In the genomic region with DNA sequence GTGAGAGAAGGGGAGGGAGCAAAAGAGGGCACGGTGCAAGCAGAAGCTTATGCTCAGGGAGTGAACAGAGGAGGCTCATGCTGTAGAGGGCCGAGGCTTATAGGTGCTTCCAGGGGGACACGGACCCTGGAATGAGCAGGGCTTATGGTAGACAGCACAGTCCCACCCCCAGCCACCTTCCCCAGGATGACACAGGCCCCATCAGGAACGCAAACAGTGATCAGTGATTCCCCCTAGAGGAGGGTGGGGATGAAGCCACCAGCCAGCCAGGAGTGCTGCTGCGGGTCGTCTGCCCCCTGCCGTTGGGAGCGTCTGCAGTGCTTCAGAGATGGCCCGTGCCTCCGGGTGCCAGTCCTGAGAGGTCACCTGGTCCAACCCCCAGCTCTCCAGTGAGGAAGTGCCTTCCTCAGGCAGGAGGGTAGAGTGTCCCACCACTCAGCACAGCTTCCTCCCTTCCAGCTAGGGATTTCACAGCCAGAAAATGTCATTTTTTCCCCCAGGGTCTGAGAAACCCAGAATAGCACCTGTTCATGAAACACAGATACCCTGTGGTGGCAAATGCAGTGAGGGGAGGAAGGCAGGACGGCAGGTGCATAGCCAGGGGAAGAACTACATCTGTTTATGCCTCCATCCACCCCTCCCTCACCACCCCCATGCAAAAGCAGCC, we compare ENCODE assay signal across 9 cellular contexts.
DNase-seq lines count a peak whose midpoint lies in the region; ATAC-seq, FAIRE-seq and TF ChIP-seq lines count a peak whose summit lies in the region.
"Had no signal": no experiment of that assay in that cellular context is flagged by ENCODE, and none has a peak within 500 bp of the region (broad histone marks: within the 10 kb centered on the region; RNA-seq: fewer than 3 reads in every experiment).

No MANE protein-coding gene starts in this region.

- no peak overlapping the region for H3K14ac ChIP-seq in H1 (ENCODE audit: insufficient read length)

- H3K4me2 ChIP-seq in H1 (ENCODE audit: insufficient read depth in 1 of 2, low read depth in 2 of 2, low read length in 2 of 2), result peak overlapping the region in 1 of 2 experiments; percentile 53; a peak in 2 of 4 replicates

- intact Hi-C loops in testis (cut with DNase I; ENCODE audit: low total_unique reads), result no loop called here

- POLR2A ChIA-PET in activated CD4-positive, alpha-beta T cell treated with anti-CD3 and anti-CD28 coated beads, Interleukin-2, amount 10 ng/mL, durations not matched to agents 7 days and 5 days (lab: Charles Lee), result no interaction called here
- POLR2A ChIA-PET in H1 (lab: Charles Lee; ENCODE audit: partially characterized antibody), result interaction anchor here (1.0 to 1.9 kb wide), 5 partner anchors 9 to 36 kb away, joined by 3 to 9 read pairs (median 6); no protein-coding TSS in a partner anchor

- no peak overlapping the region for H3K4ac ChIP-seq in H1 (replicated peaks; ENCODE audit: insufficient read length, low read depth, low read length)

- no peaks in the 10 kb centered on the region for H3K23me2 ChIP-seq in H1 (ENCODE audit: low read depth, low read length)

- H2BK15ac ChIP-seq in H1 (ENCODE audit: low read length), result peak overlapping the region; percentile 76; the same call in 1 of the 2 replicates

- DNase-seq in DMS114 treated with DMSO at 0.1 percent for 48 hours (lab: John Stamatoyannopoulos, UW; ENCODE audit: unreplicated experiment) (peak; percentile 53), NCI-H460 (ENCODE audit: extremely low read depth, low read depth) (peak; percentile 58), H1 (ENCODE audit: low read depth in 1 of 2, low spot score in 2 of 2) (peak; percentile 70 to 89), myocyte (ENCODE audit: low read depth) (peak; percentile 66), testis (peak; percentile 83)
- peak; percentile 59 for DNase-seq in activated CD4-positive, alpha-beta T cell treated with anti-CD3 and anti-CD28 coated beads, Interleukin-2, amount 10 ng/mL, durations not matched to agents 7 days and 5 days

- TF ChIP-seq CTCF in H1 (IDR thresholded peaks at IDR 0.05; ENCODE audit: control extremely low read depth in 1 of 3, insufficient read depth in 1 of 3, low read depth in 1 of 3, low read length in 3 of 3) (peak; percentile 99), testis (IDR thresholded peaks at IDR 0.05) (peak; percentile 48 to 61 (median 55))

- H4K8ac ChIP-seq in H1 (ENCODE audit: extremely low read depth, insufficient read depth, low read length), result no peak overlapping the region

- no peak overlapping the region for H2BK120ac ChIP-seq in H1 (replicated peaks; ENCODE audit: low read depth, low read length)

- no peak overlapping the region for H2BK5ac ChIP-seq in H1 (ENCODE audit: low read depth, low read length)

- H3K4me3 Mint-ChIP-seq in activated CD4-positive, alpha-beta T cell treated with anti-CD3 and anti-CD28 coated beads, Interleukin-2, amount 10 ng/mL, durations not matched to agents 7 days and 5 days, result no peak overlapping the region
- H3K4me3 Mint-ChIP-seq: T-helper 1 cell treated with Interleukin-12 subunit alpha and Interleukin-12 subunit beta and Interleukin-4 antibody, amounts not matched to agents 30 μg/mL and 1 μg/mL, for 36 hours had no signal

- no peaks in the 10 kb centered on the region for H3K79me2 ChIP-seq in H1 (ENCODE audit: control insufficient read depth in 1 of 2, insufficient read depth in 2 of 2, low read length in 2 of 2)

- no peaks in the 10 kb centered on the region for H3K9me3 Mint-ChIP-seq in activated CD4-positive, alpha-beta T cell treated with anti-CD3 and anti-CD28 coated beads, Interleukin-2, amount 10 ng/mL, durations not matched to agents 7 days and 5 days
- H3K9me3 Mint-ChIP-seq: T-helper 1 cell treated with Interleukin-12 subunit alpha and Interleukin-12 subunit beta and Interleukin-4 antibody, amounts not matched to agents 30 μg/mL and 1 μg/mL, for 36 hours had no signal

- peak overlapping the region; percentile 34; the same call in 1 of the 2 replicates for H3K18ac ChIP-seq in H1 (ENCODE audit: extremely low read depth, low read length)

- no peak overlapping the region for H2BK20ac ChIP-seq in H1 (ENCODE audit: low read length)

- no peak overlapping the region for H3K56ac ChIP-seq in H1 (replicated peaks; ENCODE audit: insufficient read length, low read depth, low read length)

- H3K4me3 ChIP-seq in H1 (ENCODE audit: extremely low read depth in 1 of 4, insufficient read depth in 2 of 4, low read depth in 3 of 4, low read length in 4 of 4) (peak overlapping the region in 1 of 4 experiments; percentile 29; a peak in 1 of 8 replicates), testis (no peak overlapping the region)

- no peak overlapping the region for H2AK5ac ChIP-seq in H1 (ENCODE audit: low read depth, low read length)

- H3K9ac ChIP-seq in H1 (replicated peaks in 1 of 4; ENCODE audit: extremely low read depth in 1 of 4, low read depth in 3 of 4, low read length in 3 of 4), result no peak overlapping the region

- TF ChIP-seq POLR2A in H1 (IDR thresholded peaks at IDR 0.05; ENCODE audit: control extremely low read depth in 1 of 2, low read depth in 2 of 2, low read length in 2 of 2), result no peak
- TF ChIP-seq POLR2A in testis (IDR thresholded peaks at IDR 0.05), result no peak

- H3K9me3 ChIP-seq in H1 (ENCODE audit: insufficient read depth in 2 of 2, low read depth in 1 of 2, low read length in 1 of 2), result no peaks in the 10 kb centered on the region
- no peaks in the 10 kb centered on the region for H3K9me3 ChIP-seq in testis

- no peaks in the 10 kb centered on the region for H3K79me1 ChIP-seq in H1 (ENCODE audit: low read depth, low read length)

- peak overlapping the region; percentile 29; the same call in 1 of the 2 replicates for H2BK12ac ChIP-seq in H1 (ENCODE audit: low read depth, low read length)

- H4K20me1 ChIP-seq in H1 (replicated peaks in 1 of 2; ENCODE audit: control insufficient read depth in 1 of 2, insufficient read depth in 2 of 2, low read length in 2 of 2), result no peaks in the 10 kb centered on the region

- no peak overlapping the region for H4K91ac ChIP-seq in H1 (replicated peaks; ENCODE audit: insufficient read length, low read length)

- H3K36me3 Mint-ChIP-seq in activated CD4-positive, alpha-beta T cell treated with anti-CD3 and anti-CD28 coated beads, Interleukin-2, amount 10 ng/mL, durations not matched to agents 7 days and 5 days (ENCODE audit: low read depth), result no peaks in the 10 kb centered on the region

- H2AFZ ChIP-seq in H1 (ENCODE audit: low read length), result no peak overlapping the region

- H3K27me3 ChIP-seq in H1 (replicated peaks in 1 of 4; ENCODE audit: control insufficient read depth in 3 of 4, extremely low read depth in 1 of 4, insufficient read depth in 3 of 4, low read length in 3 of 4) (no peaks in the 10 kb centered on the region), testis (no peaks in the 10 kb centered on the region)

- WGBS in H1 (ENCODE audit: extremely low coverage in 1 of 2, insufficient coverage in 1 of 2, insufficient read length in 1 of 2, insufficient replicate concordance in 2 of 2, low coverage in 1 of 2, low lambda C conversion rate in 2 of 2, missing lambda C conversion rate in 1 of 2), 2 experiments, result 15% methylated on average over 11 of the region's 11 CpGs; no CpG with 5 or more reads in 1 of the 2 experiments
- 40 to 50% methylated on average over 10 to 11 of the region's 11 CpGs for WGBS in testis, 2 donors

- no peak overlapping the region for H3K23ac ChIP-seq in H1 (ENCODE audit: insufficient read length)

- TF ChIP-seq RAD21 in H1 (IDR thresholded peaks at IDR 0.05 in 1 of 2, conservative IDR thresholded peaks at IDR 0.05 in 1 of 2; ENCODE audit: low read depth in 2 of 2, low read length in 2 of 2), result peak; percentile 82 to 88

- peaks cover 3% of the 10 kb centered on the region for H3K27me3 Mint-ChIP-seq in activated CD4-positive, alpha-beta T cell treated with anti-CD3 and anti-CD28 coated beads, Interleukin-2, amount 10 ng/mL, durations not matched to agents 7 days and 5 days

- FAIRE-seq in H1 (lab: Jason Lieb, UNC), result peak; percentile 7

- no peak overlapping the region for H3K27ac Mint-ChIP-seq in activated CD4-positive, alpha-beta T cell treated with anti-CD3 and anti-CD28 coated beads, Interleukin-2, amount 10 ng/mL, durations not matched to agents 7 days and 5 days
- H3K27ac Mint-ChIP-seq: T-helper 1 cell treated with Interleukin-12 subunit alpha and Interleukin-12 subunit beta and Interleukin-4 antibody, amounts not matched to agents 30 μg/mL and 1 μg/mL, for 36 hours had no signal

- H3K4me1 ChIP-seq in H1 (replicated peaks in 1 of 4; ENCODE audit: control insufficient read depth in 3 of 4, insufficient read depth in 4 of 4, low read length in 3 of 4), result peaks cover 0 to 11% (median 2%) of the 10 kb centered on the region in 4 experiments; a peak in 5 of 7 replicates
- no peaks in the 10 kb centered on the region for H3K4me1 ChIP-seq in testis

- H3K27ac ChIP-seq in H1 (ENCODE audit: low read depth, low read length) (no peak overlapping the region), testis (no peak overlapping the region)

- ATAC-seq in HG02759 (IDR thresholded peaks at IDR 0.05; ENCODE audit: unreplicated experiment) (peak; percentile 49), HG02840 (IDR thresholded peaks at IDR 0.05; ENCODE audit: low FRiP score, unreplicated experiment) (no peak)

- TF ChIP-seq EP300 in H1 (IDR thresholded peaks at IDR 0.05; ENCODE audit: borderline replicate concordance in 1 of 2, low read depth in 2 of 2, low read length in 2 of 2), result no peak

- CTCF ChIA-PET in activated CD4-positive, alpha-beta T cell treated with anti-CD3 and anti-CD28 coated beads, Interleukin-2, amount 10 ng/mL, durations not matched to agents 7 days and 5 days (lab: Charles Lee), result no interaction called here
- CTCF ChIA-PET in H1 (lab: Charles Lee; ENCODE audit: partially characterized antibody), result interaction anchor here (0.7 to 8.0 kb wide), 35 partner anchors 8 to 466 kb away, joined by 3 to 51 read pairs (median 5); a partner anchor contains a TSS

- no peak overlapping the region for H4K5ac ChIP-seq in H1 (ENCODE audit: insufficient read length, low read depth, low read length)

- H3K36me3 ChIP-seq in H1 (ENCODE audit: control insufficient read depth in 2 of 4, insufficient read depth in 4 of 4, low read length in 3 of 4) (no peaks in the 10 kb centered on the region), testis (ENCODE audit: low read depth, missing control alignments) (no peaks in the 10 kb centered on the region)

- H3K4me1 Mint-ChIP-seq in activated CD4-positive, alpha-beta T cell treated with anti-CD3 and anti-CD28 coated beads, Interleukin-2, amount 10 ng/mL, durations not matched to agents 7 days and 5 days, result no peaks in the 10 kb centered on the region

TF ChIP-seq in H1, 55 proteins besides CTCF, POLR2A, EP300 and RAD21 (continues in another document):
- TF ChIP-seq CREB1 (IDR thresholded peaks at IDR 0.05) (0 out of 2 replicates have a peak, but pooled peaks have one; percentile 26), SIN3A (conservative IDR thresholded peaks at IDR 0.05 in 1 of 2, IDR thresholded peaks at IDR 0.05 in 1 of 2; ENCODE audit: low read depth in 1 of 2, low read length in 2 of 2) (peak in 1 of 2 experiments; percentile 65; a peak in 1 of 4 replicates)
- TF ChIP-seq, protein P1, sequence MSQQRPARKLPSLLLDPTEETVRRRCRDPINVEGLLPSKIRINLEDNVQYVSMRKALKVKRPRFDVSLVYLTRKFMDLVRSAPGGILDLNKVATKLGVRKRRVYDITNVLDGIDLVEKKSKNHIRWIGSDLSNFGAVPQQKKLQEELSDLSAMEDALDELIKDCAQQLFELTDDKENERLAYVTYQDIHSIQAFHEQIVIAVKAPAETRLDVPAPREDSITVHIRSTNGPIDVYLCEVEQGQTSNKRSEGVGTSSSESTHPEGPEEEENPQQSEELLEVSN (IDR thresholded peaks at IDR 0.05), result no peak
